ENCODE assay signal across 1 cellular context in genomic region chr11:6817668-6818067, GRCh38.
TF ChIP-seq lines count a peak whose summit lies in the region.

No MANE protein-coding gene starts in this region.

TF ChIP-seq in GM23338, 12 proteins besides CTCF, POLR2A, EP300 and RAD21 (continued from another document):
- no peak for TF ChIP-seq ETS1 (IDR thresholded peaks at IDR 0.05)
- no peak for TF ChIP-seq POLR2AphosphoS5 (IDR thresholded peaks at IDR 0.05; ENCODE audit: low read depth)
